17 cellular contexts compared by ENCODE assay signal in genomic region chr5:146475190-146475801, GRCh38. TPM values are rescaled to one million over a fixed set of nuclear protein-coding genes. Genes with fewer than 3 reads are reported as not detected.
DNase-seq lines count a peak whose midpoint lies in the region; ATAC-seq and TF ChIP-seq lines count a peak whose summit lies in the region.
"Had no signal": no experiment of that assay in that cellular context is flagged by ENCODE, and none has a peak within 500 bp of the region (broad histone marks: within the 10 kb centered on the region; RNA-seq: fewer than 3 reads in every experiment).

No MANE protein-coding gene starts in this region.

- ATAC-seq in natural killer cell = no peak
- ATAC-seq: left ventricle myocardium superior had no signal

- CTCF ChIA-PET in RWPE1 (lab: Yijun Ruan, JAX) = no interaction called here

- TF ChIP-seq CTCF in AG09309 (IDR thresholded peaks at IDR 0.05; ENCODE audit: control insufficient read depth, insufficient read depth, low read depth, low read length, missing control alignments) (peak; percentile 31), GM20000 (IDR thresholded peaks at IDR 0.05; ENCODE audit: extremely low read depth, missing control alignments) (peak; percentile 2), RWPE1 (conservative IDR thresholded peaks at IDR 0.05; ENCODE audit: low read depth) (peak; percentile 17; the same call in 1 of the 2 replicates), fibroblast of villous mesenchyme (IDR thresholded peaks at IDR 0.05; ENCODE audit: insufficient read depth, low read depth, low read length) (peak; percentile 27), natural killer cell (IDR thresholded peaks at IDR 0.05) (no peak)

- intact Hi-C loops in natural killer cell (cut with micrococcal nuclease) = no loop called here

- POLR2A ChIA-PET in RWPE1 (lab: Yijun Ruan, JAX; ENCODE audit: low non-redundant PET) = no interaction called here

- no peaks in the 10 kb centered on the region for H3K9me3 Mint-ChIP-seq in natural killer cell
- H3K9me3 Mint-ChIP-seq: activated naive CD8-positive, alpha-beta T cell treated with anti-CD3 and anti-CD28 coated beads, Interleukin-2, amount 10 ng/mL, durations not matched to agents 7 days and 5 days had no signal

- DNase-seq in AG09309 (ENCODE audit: low read depth) = no peak
- DNase-seq in GM20000 (ENCODE audit: low spot score) = no peak
- no peak for DNase-seq in RWPE1 (ENCODE audit: low spot score)
- no peak for DNase-seq in fibroblast of villous mesenchyme (ENCODE audit: low read depth)
- DNase-seq in activated gamma-delta T cell (lab: John Stamatoyannopoulos, UW) = no peak
- no peak for DNase-seq in GM03348 (ENCODE audit: low spot score)
- DNase-seq in natural killer cell = no peak
- no peak for DNase-seq in activated CD4-positive, alpha-beta T cell treated with anti-CD3 and anti-CD28 coated beads, Interleukin-2, amount 50 U/mL, for 1 hour
- DNase-seq: activated naive CD8-positive, alpha-beta T cell treated with anti-CD3 and anti-CD28 coated beads, Interleukin-2, amount 10 ng/mL, durations not matched to agents 7 days and 5 days; head of caudate nucleus; left ventricle myocardium superior; stimulated activated CD4-positive, alpha-beta T cell treated with anti-CD3 and anti-CD28 coated beads, Interleukin-15, amount 100 ng/mL, for 24 hours; stimulated activated CD8-positive, alpha-beta memory T cell treated with anti-CD3 and anti-CD28 coated beads, Interleukin-4, amount 100 ng/mL, for 48 hours; uterus had no signal

- no peak overlapping the region for H3K27ac ChIP-seq in RWPE1
- H3K27ac ChIP-seq: neutrophil, uterus had no signal

- H3K4me3 ChIP-seq in AG09309 (ENCODE audit: control insufficient read depth, low read depth, low read length) = no peak overlapping the region
- H3K4me3 ChIP-seq in fibroblast of villous mesenchyme (ENCODE audit: low read depth, low read length) = no peak overlapping the region
- H3K4me3 ChIP-seq: MG63, uterus had no signal

- no peak overlapping the region for H3K27ac Mint-ChIP-seq in natural killer cell
- H3K27ac Mint-ChIP-seq: activated naive CD8-positive, alpha-beta T cell treated with anti-CD3 and anti-CD28 coated beads, Interleukin-2, amount 10 ng/mL, durations not matched to agents 7 days and 5 days had no signal

- peaks cover 0 to 5% of the 10 kb centered on the region in 2 donors for H3K4me1 Mint-ChIP-seq in natural killer cell
- H3K4me1 Mint-ChIP-seq: activated naive CD8-positive, alpha-beta T cell treated with anti-CD3 and anti-CD28 coated beads, Interleukin-2, amount 10 ng/mL, durations not matched to agents 7 days and 5 days had no signal

- no peak overlapping the region for H3K4me3 Mint-ChIP-seq in natural killer cell
- H3K4me3 Mint-ChIP-seq: activated naive CD8-positive, alpha-beta T cell treated with anti-CD3 and anti-CD28 coated beads, Interleukin-2, amount 10 ng/mL, durations not matched to agents 7 days and 5 days had no signal

- H3K27me3 Mint-ChIP-seq in natural killer cell (ENCODE audit: low read depth in 2 of 2) = no peaks in the 10 kb centered on the region
- H3K27me3 Mint-ChIP-seq: activated naive CD8-positive, alpha-beta T cell treated with anti-CD3 and anti-CD28 coated beads, Interleukin-2, amount 10 ng/mL, durations not matched to agents 7 days and 5 days had no signal

- H3K36me3 Mint-ChIP-seq in natural killer cell = peaks cover 20% of the 10 kb centered on the region

RNA-seq across cellular contexts. Expression of gene TCERG1, which starts 28.2 kb away (rescaled TPM):
- 56.7 and 71.7 TPM in 2 replicates for total RNA-seq in fibroblast of villous mesenchyme
- 10 to 100 TPM; 77.5 to 97.0 (median 96.1) TPM for total RNA-seq in natural killer cell

RNA-seq across cellular contexts. Expression of gene GPR151, which starts 40.7 kb away (rescaled TPM):
- total RNA-seq in fibroblast of villous mesenchyme (not detected in 2 replicates), natural killer cell (not detected)
- total RNA-seq: activated naive CD8-positive, alpha-beta T cell treated with anti-CD3 and anti-CD28 coated beads, Interleukin-2, amount 10 ng/mL, durations not matched to agents 7 days and 5 days; left ventricle myocardium superior; RPMI7951; uterus had no signal
